ENCODE assay signal across 2 cellular contexts in the genomic region with DNA sequence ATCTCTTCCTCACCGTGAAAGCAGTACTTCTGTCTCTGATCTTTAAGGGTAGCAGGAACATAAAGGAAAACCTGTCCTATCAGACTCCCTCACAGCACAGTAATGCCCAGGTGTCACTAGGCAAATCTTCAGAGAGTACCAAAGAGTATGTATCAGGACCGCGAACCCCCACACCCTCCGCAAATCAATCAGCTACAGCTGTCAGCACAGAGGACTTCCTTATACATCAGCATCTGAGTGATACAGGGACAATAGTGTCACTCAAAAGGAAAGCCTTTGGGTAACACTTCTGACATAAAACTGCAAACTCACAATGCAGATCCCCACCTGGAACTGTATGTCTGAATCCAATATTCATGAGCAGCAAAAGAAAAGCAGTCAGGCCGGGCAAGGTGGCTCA.
TF ChIP-seq lines count a peak whose summit lies in the region.

No MANE protein-coding gene starts in this region.

TF ChIP-seq in HEK293T, 16 proteins besides CTCF, POLR2A, EP300 and RAD21:
- TF ChIP-seq, protein P1, sequence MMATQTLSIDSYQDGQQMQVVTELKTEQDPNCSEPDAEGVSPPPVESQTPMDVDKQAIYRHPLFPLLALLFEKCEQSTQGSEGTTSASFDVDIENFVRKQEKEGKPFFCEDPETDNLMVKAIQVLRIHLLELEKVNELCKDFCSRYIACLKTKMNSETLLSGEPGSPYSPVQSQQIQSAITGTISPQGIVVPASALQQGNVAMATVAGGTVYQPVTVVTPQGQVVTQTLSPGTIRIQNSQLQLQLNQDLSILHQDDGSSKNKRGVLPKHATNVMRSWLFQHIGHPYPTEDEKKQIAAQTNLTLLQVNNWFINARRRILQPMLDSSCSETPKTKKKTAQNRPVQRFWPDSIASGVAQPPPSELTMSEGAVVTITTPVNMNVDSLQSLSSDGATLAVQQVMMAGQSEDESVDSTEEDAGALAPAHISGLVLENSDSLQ (IDR thresholded peaks at IDR 0.05): peak; percentile 56
- TF ChIP-seq NFRKB (IDR thresholded peaks at IDR 0.05): no peak

TF ChIP-seq in neural cell, 6 proteins besides CTCF, POLR2A, EP300 and RAD21 (continued from another document):
- TF ChIP-seq, protein P2, sequence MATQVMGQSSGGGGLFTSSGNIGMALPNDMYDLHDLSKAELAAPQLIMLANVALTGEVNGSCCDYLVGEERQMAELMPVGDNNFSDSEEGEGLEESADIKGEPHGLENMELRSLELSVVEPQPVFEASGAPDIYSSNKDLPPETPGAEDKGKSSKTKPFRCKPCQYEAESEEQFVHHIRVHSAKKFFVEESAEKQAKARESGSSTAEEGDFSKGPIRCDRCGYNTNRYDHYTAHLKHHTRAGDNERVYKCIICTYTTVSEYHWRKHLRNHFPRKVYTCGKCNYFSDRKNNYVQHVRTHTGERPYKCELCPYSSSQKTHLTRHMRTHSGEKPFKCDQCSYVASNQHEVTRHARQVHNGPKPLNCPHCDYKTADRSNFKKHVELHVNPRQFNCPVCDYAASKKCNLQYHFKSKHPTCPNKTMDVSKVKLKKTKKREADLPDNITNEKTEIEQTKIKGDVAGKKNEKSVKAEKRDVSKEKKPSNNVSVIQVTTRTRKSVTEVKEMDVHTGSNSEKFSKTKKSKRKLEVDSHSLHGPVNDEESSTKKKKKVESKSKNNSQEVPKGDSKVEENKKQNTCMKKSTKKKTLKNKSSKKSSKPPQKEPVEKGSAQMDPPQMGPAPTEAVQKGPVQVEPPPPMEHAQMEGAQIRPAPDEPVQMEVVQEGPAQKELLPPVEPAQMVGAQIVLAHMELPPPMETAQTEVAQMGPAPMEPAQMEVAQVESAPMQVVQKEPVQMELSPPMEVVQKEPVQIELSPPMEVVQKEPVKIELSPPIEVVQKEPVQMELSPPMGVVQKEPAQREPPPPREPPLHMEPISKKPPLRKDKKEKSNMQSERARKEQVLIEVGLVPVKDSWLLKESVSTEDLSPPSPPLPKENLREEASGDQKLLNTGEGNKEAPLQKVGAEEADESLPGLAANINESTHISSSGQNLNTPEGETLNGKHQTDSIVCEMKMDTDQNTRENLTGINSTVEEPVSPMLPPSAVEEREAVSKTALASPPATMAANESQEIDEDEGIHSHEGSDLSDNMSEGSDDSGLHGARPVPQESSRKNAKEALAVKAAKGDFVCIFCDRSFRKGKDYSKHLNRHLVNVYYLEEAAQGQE (IDR thresholded peaks at IDR 0.05; ENCODE audit: borderline replicate concordance): no peak
- TF ChIP-seq EZH2 (IDR thresholded peaks at IDR 0.05; ENCODE audit: borderline replicate concordance, insufficient read depth, low read length, poor library complexity, severe bottlenecking) (no peak), MXI1 (conservative IDR thresholded peaks at IDR 0.05; ENCODE audit: poor library complexity, severe bottlenecking) (no peak)
